Comparison of ENCODE assay signal across 29 cellular contexts in genomic region chr22:43845981-43846380, GRCh38. TPM values are rescaled to one million over a fixed set of nuclear protein-coding genes. Genes with fewer than 3 reads are reported as not detected.
DNase-seq lines count a peak whose midpoint lies in the region; ATAC-seq and TF ChIP-seq lines count a peak whose summit lies in the region.
"Had no signal": no experiment of that assay in that cellular context is flagged by ENCODE, and none has a peak within 500 bp of the region (broad histone marks: within the 10 kb centered on the region; RNA-seq: fewer than 3 reads in every experiment).

No MANE protein-coding gene starts in this region.

- H3K36me3 Mint-ChIP-seq in endothelial cell (ENCODE audit: low read depth, unreplicated experiment): peaks cover 6% of the 10 kb centered on the region
- H3K36me3 Mint-ChIP-seq: CD4-positive, alpha-beta memory T cell; IgD-negative memory B cell had no signal

- no peak overlapping the region for H3K4me3 ChIP-seq in HEK293 (ENCODE audit: low read depth, low read length)
- H3K4me3 ChIP-seq: A549; BLaER1 treated with 17β-estradiol and CSF1 and Interleukin-3, amounts not matched to agents 10 nM and 100 nM; HAP-1; PC-9; SJCRH30 had no signal

- H3K9me3 Mint-ChIP-seq in endothelial cell (ENCODE audit: unreplicated experiment): no peaks in the 10 kb centered on the region
- H3K9me3 Mint-ChIP-seq: CD4-positive, alpha-beta memory T cell; IgD-negative memory B cell had no signal

- no peaks in the 10 kb centered on the region for H3K4me1 ChIP-seq in HEK293 (ENCODE audit: control insufficient read depth, insufficient read depth, low read length)
- H3K4me1 ChIP-seq: A549, Caco-2, HAP-1, SJCRH30 had no signal

- CTCF ChIA-PET in HEK293 (lab: Yijun Ruan, JAX): no interaction called here

- H3K27me3 Mint-ChIP-seq in endothelial cell (ENCODE audit: unreplicated experiment): peaks cover 9% of the 10 kb centered on the region

- peaks cover 54% of the 10 kb centered on the region for H3K4me1 Mint-ChIP-seq in endothelial cell (ENCODE audit: unreplicated experiment)
- H3K4me1 Mint-ChIP-seq: CD4-positive, alpha-beta memory T cell; IgD-negative memory B cell had no signal

- no peaks in the 10 kb centered on the region for H3K9me3 ChIP-seq in HEK293 (ENCODE audit: control insufficient read depth, insufficient read depth, low read depth, low read length)
- H3K9me3 ChIP-seq: A549; BLaER1 treated with 17β-estradiol and CSF1 and Interleukin-3, amounts not matched to agents 10 nM and 100 nM; Caco-2; HAP-1; SJCRH30 had no signal

- no peaks in the 10 kb centered on the region for H3K36me3 ChIP-seq in HEK293 (ENCODE audit: control insufficient read depth in 2 of 2, insufficient read depth in 1 of 2, low read length in 2 of 2)
- H3K36me3 ChIP-seq: BLaER1 treated with 17β-estradiol and CSF1 and Interleukin-3, amounts not matched to agents 10 nM and 100 nM; HAP-1; SJCRH30 had no signal

- peak overlapping the region; percentile 24 for H3K4me3 Mint-ChIP-seq in endothelial cell (ENCODE audit: unreplicated experiment)
- H3K4me3 Mint-ChIP-seq: CD4-positive, alpha-beta memory T cell; IgD-negative memory B cell had no signal

- POLR2A ChIA-PET in HEK293 (lab: Yijun Ruan, JAX): no interaction called here

- no peak for TF ChIP-seq CTCF in HEK293 (tag by site-specific recombination; IDR thresholded peaks at IDR 0.05)
- TF ChIP-seq CTCF in endothelial cell (IDR thresholded peaks at IDR 0.05; ENCODE audit: unreplicated experiment): no peak

- peak; percentile 55 for DNase-seq in ELF-1 (ENCODE audit: low read depth, low spot score)
- no peak for DNase-seq in endothelial cell (ENCODE audit: low spot score)
- DNase-seq in posterior vena cava (ENCODE audit: low spot score): peak; percentile 44
- DNase-seq in DMS153 treated with DMSO at 0.1 percent for 48 hours (lab: John Stamatoyannopoulos, UW; ENCODE audit: unreplicated experiment): no peak
- DNase-seq: AML-193; CD4-positive, alpha-beta memory T cell; DMS79; EL; GF-D8; NCI-H1048; NCI-H1417; NCI-H1694; NCI-H2029 treated with DMSO at 0.1 percent for 48 hours; NCI-H446 treated with DMSO at 0.1 percent for 48 hours; NCI-H526; NCI-H82; PC-9; SJCRH30 had no signal

- ATAC-seq in HG03196 (IDR thresholded peaks at IDR 0.05; ENCODE audit: unreplicated experiment) (no peak), GM18868 (IDR thresholded peaks at IDR 0.05; ENCODE audit: unreplicated experiment) (no peak)
- ATAC-seq: A549, Right ventricle myocardium inferior, SK-N-SH treated with all-trans-retinoic acid at 6 μM for 48 hours had no signal

- H3K27ac Mint-ChIP-seq in endothelial cell (ENCODE audit: unreplicated experiment): peak overlapping the region; percentile 85
- H3K27ac Mint-ChIP-seq: CD4-positive, alpha-beta memory T cell; IgD-negative memory B cell had no signal

- intact Hi-C loops in posterior vena cava (cut with DNase I): no loop called here

- H3K27ac ChIP-seq in HEK293 (ENCODE audit: extremely low read depth, low read depth, low read length): no peak overlapping the region
- H3K27ac ChIP-seq: A549; BLaER1 treated with 17β-estradiol and CSF1 and Interleukin-3, amounts not matched to agents 10 nM and 100 nM; PC-9; SJCRH30 had no signal

TF ChIP-seq in HEK293, 187 proteins besides CTCF, POLR2A, EP300 and RAD21:
- TF ChIP-seq ZNF449 (tag by site-specific recombination; IDR thresholded peaks at IDR 0.05) (peak; percentile 68; the same call in 1 of the 2 replicates), GLI2 (tag by site-specific recombination; IDR thresholded peaks at IDR 0.05; ENCODE audit: borderline replicate concordance, low read depth) (no peak)

RNA-seq across cellular contexts. Expression of gene SULT4A1, which starts 16.3 kb away (rescaled TPM):
- 16.5 TPM for total RNA-seq in endothelial cell (ENCODE audit: unreplicated experiment)
- total RNA-seq in posterior vena cava: not detected
- total RNA-seq: Caco-2; CD4-positive, alpha-beta memory T cell; RPMI7951; SJCRH30 had no signal

RNA-seq across cellular contexts. Expression of gene EFCAB6, which starts 33.9 kb away (rescaled TPM):
- 0.69 TPM for total RNA-seq in endothelial cell (ENCODE audit: unreplicated experiment)
- total RNA-seq in posterior vena cava: 1 to 10 TPM; 1.7 to 2.0 TPM
- total RNA-seq: Caco-2, SJCRH30 had no signal

RNA-seq across cellular contexts. Expression of gene PNPLA5, which starts 45.8 kb away (rescaled TPM):
- total RNA-seq in endothelial cell (ENCODE audit: unreplicated experiment) (not detected), posterior vena cava (not detected)
- total RNA-seq: Caco-2; CD4-positive, alpha-beta memory T cell; PC-9; Right ventricle myocardium inferior; RPMI7951; SJCRH30 had no signal

Comparison
In these comparisons a context has a peak if more than half of its experiments do, and no peak if none do; other contexts are left out.
1. DNase-seq: peak in ELF-1 (single experiment) and posterior vena cava (single experiment); none in endothelial cell (single experiment) and DMS153 treated with DMSO at 0.1 percent for 48 hours (single experiment).
2. RNA of gene SULT4A1, which starts 16.3 kb away (total RNA-seq): 16.5 TPM in endothelial cell (single experiment); not detected in posterior vena cava; every median in the first group is over 10 times any median in the second.